24 cellular contexts compared by ENCODE assay signal in genomic region chr2:99680946-99681345, GRCh38.
A peak's percentile ranks its signal among the peaks of the same experiment; 100 is the strongest.
DNase-seq lines count a peak whose midpoint lies in the region; ATAC-seq, FAIRE-seq and TF ChIP-seq lines count a peak whose summit lies in the region.
"Had no signal": no experiment of that assay in that cellular context is flagged by ENCODE, and none has a peak within 500 bp of the region (broad histone marks: within the 10 kb centered on the region; RNA-seq: fewer than 3 reads in every experiment).

No MANE protein-coding gene starts in this region.

- H3K36me3 Mint-ChIP-seq in astrocyte (ENCODE audit: low read depth, unreplicated experiment), result peaks cover 7% of the 10 kb centered on the region

- H2AFZ ChIP-seq in astrocyte (ENCODE audit: low read depth, low read length), result no peak overlapping the region

- H3K27ac ChIP-seq in astrocyte (ENCODE audit: low read depth, low read length) (no peak overlapping the region), foreskin keratinocyte (no peak overlapping the region)
- H3K27ac ChIP-seq: ascending aorta, stomach, vagina had no signal

- no peaks in the 10 kb centered on the region for H3K9me3 Mint-ChIP-seq in astrocyte (ENCODE audit: unreplicated experiment)
- H3K9me3 Mint-ChIP-seq: dendritic cell treated with granulocyte-macrophage colony-stimulating factor and Interleukin-4, amounts not matched to agents 40 ng/mL and 50 ng/mL, for 4 days; neural crest cell had no signal

- no peak overlapping the region for H3K27ac Mint-ChIP-seq in astrocyte (ENCODE audit: unreplicated experiment)
- H3K27ac Mint-ChIP-seq: dendritic cell treated with granulocyte-macrophage colony-stimulating factor and Interleukin-4, amounts not matched to agents 40 ng/mL and 50 ng/mL, for 4 days had no signal

- H3K79me2 ChIP-seq in astrocyte (ENCODE audit: insufficient read depth, low read length), result no peaks in the 10 kb centered on the region

- no peaks in the 10 kb centered on the region for H3K36me3 ChIP-seq in astrocyte (ENCODE audit: insufficient read depth, low read length)
- H3K36me3 ChIP-seq: ascending aorta, BE2C, heart right ventricle, stomach, vagina had no signal

- H3K9ac ChIP-seq in astrocyte (ENCODE audit: low read length), result no peak overlapping the region

- no peak overlapping the region for H3K4me3 Mint-ChIP-seq in astrocyte (ENCODE audit: unreplicated experiment)
- H3K4me3 Mint-ChIP-seq: dendritic cell treated with granulocyte-macrophage colony-stimulating factor and Interleukin-4, amounts not matched to agents 40 ng/mL and 50 ng/mL, for 4 days; neural crest cell had no signal

- TF ChIP-seq CTCF in AG09309 (IDR thresholded peaks at IDR 0.05; ENCODE audit: control insufficient read depth, insufficient read depth, low read depth, low read length, missing control alignments), result no peak
- no peak for TF ChIP-seq CTCF in astrocyte (IDR thresholded peaks at IDR 0.05; ENCODE audit: insufficient read depth, low read depth, low read length)
- TF ChIP-seq CTCF in foreskin keratinocyte (conservative IDR thresholded peaks at IDR 0.05), result no peak

- DNase-seq in AG09309 (ENCODE audit: low read depth) (peak; percentile 59), HS-27A (ENCODE audit: low read depth) (peak; percentile 85), astrocyte (ENCODE audit: low read depth) (peak; percentile 75), kidney tubule cell (ENCODE audit: low spot score) (peak; percentile 34), islet precursor cell (no peak), foreskin keratinocyte (no peak), NCI-H69 (lab: John Stamatoyannopoulos, UW) (no peak)
- no peak for DNase-seq in stimulated activated CD4-positive, alpha-beta T cell treated with anti-CD3 and anti-CD28 coated beads, Interleukin-15, amount 100 ng/mL, for 24 hours
- DNase-seq: activated CD4-positive, alpha-beta T cell treated with anti-CD3 and anti-CD28 coated beads for 1 hour; activated gamma-delta T cell; BE2C; Calu3; GDM1; heart right ventricle; kidney; NCI-H1092 treated with DMSO at 0.1 percent for 48 hours; NCI-H2081 treated with DMSO at 0.1 percent for 48 hours; retina; stomach; T-helper 9 cell had no signal

- H4K20me1 ChIP-seq in astrocyte (ENCODE audit: insufficient read depth, low read length), result no peaks in the 10 kb centered on the region

- H3K27me3 Mint-ChIP-seq in astrocyte (ENCODE audit: low read depth, unreplicated experiment), result peaks cover 5% of the 10 kb centered on the region
- H3K27me3 Mint-ChIP-seq: dendritic cell treated with granulocyte-macrophage colony-stimulating factor and Interleukin-4, amounts not matched to agents 40 ng/mL and 50 ng/mL, for 4 days had no signal

- H3K4me1 Mint-ChIP-seq in astrocyte (ENCODE audit: low read depth, unreplicated experiment), result peaks cover 15% of the 10 kb centered on the region

- H3K9me3 ChIP-seq in astrocyte (ENCODE audit: insufficient read depth, low read depth, low read length), result no peaks in the 10 kb centered on the region
- H3K9me3 ChIP-seq: ascending aorta, BE2C, heart right ventricle, stomach, vagina had no signal

- peak overlapping the region; percentile 30 for H3K4me2 ChIP-seq in astrocyte (ENCODE audit: low read length)

- H3K27me3 ChIP-seq in astrocyte (ENCODE audit: insufficient read depth, low read length), result no peaks in the 10 kb centered on the region
- no peaks in the 10 kb centered on the region for H3K27me3 ChIP-seq in foreskin keratinocyte
- H3K27me3 ChIP-seq: ascending aorta, BE2C, heart right ventricle, stomach, vagina had no signal

- no peak for ATAC-seq in foreskin keratinocyte

- H3K4me1 ChIP-seq in astrocyte (ENCODE audit: insufficient read depth, low read length) (peaks cover 20% of the 10 kb centered on the region), foreskin keratinocyte (no peaks in the 10 kb centered on the region)
- H3K4me1 ChIP-seq: BE2C, stomach, vagina had no signal

- no peak overlapping the region for H3K4me3 ChIP-seq in AG09309 (ENCODE audit: control insufficient read depth, low read depth, low read length)
- H3K4me3 ChIP-seq in astrocyte (ENCODE audit: insufficient read depth, low read depth, low read length), result no peak overlapping the region
- H3K4me3 ChIP-seq: ascending aorta, heart right ventricle, stomach, vagina had no signal

- FAIRE-seq in astrocyte (lab: Jason Lieb, UNC), result no peak
- FAIRE-seq: kidney had no signal

Comparison
In these comparisons a context has a peak if more than half of its experiments do, and no peak if none do; other contexts are left out.
1. DNase-seq: peak in AG09309 (single experiment), HS-27A (single experiment), astrocyte (single experiment) and kidney tubule cell (single experiment); none in islet precursor cell (single experiment), stimulated activated CD4-positive, alpha-beta T cell treated with anti-CD3 and anti-CD28 coated beads, Interleukin-15, amount 100 ng/mL, for 24 hours (single experiment), foreskin keratinocyte (0 of 2) and NCI-H69 (single experiment).